Comparison of ENCODE assay signal across 21 cellular contexts in the genomic region with DNA sequence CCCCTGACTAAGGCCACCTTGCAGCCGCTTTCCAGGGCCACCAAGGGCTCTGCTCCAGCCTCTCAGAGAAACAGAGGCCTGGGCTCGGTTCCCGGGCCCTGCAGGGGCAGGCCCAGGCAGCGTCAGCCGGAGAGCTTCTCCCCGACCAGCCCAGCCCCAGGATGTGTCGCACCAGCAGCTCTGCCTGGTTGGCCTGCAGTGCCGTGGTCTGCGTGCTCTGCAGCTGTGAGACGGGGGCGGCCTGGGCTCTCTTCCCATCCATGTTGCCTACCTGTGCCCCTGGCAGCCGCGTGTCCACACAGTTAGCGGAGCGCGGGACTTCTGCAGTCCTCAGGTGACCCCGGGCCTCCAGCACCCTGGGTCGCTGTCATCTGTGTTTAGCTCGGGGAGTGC. TPM values are rescaled to one million over a fixed set of nuclear protein-coding genes. Genes with fewer than 3 reads are reported as not detected.
A peak's percentile ranks its signal among the peaks of the same experiment; 100 is the strongest.
DNase-seq lines count a peak whose midpoint lies in the region; ATAC-seq, FAIRE-seq and TF ChIP-seq lines count a peak whose summit lies in the region.
"Had no signal": no experiment of that assay in that cellular context is flagged by ENCODE, and none has a peak within 500 bp of the region (broad histone marks: within the 10 kb centered on the region; RNA-seq: fewer than 3 reads in every experiment).

No MANE protein-coding gene starts in this region.

- no peak for FAIRE-seq in keratinocyte (lab: Jason Lieb, UNC)
- FAIRE-seq: GM18507, H1 had no signal

- intact Hi-C loops in Right ventricle myocardium inferior (cut with DNase I) (loop anchor here (5.0 kb wide), 1 partner anchor 34 kb away; no protein-coding TSS in a partner anchor), ascending aorta (cut with DNase I) (no loop called here), testis (cut with DNase I; ENCODE audit: low total_unique reads) (no loop called here)

- H3K79me2 ChIP-seq in keratinocyte (ENCODE audit: control insufficient read depth, insufficient read depth, low read length) = peaks cover 35% of the 10 kb centered on the region

- TF ChIP-seq POLR2A in upper lobe of left lung (IDR thresholded peaks at IDR 0.05) (no peak), testis (IDR thresholded peaks at IDR 0.05) (no peak)

- TF ChIP-seq EP300 in upper lobe of left lung (IDR thresholded peaks at IDR 0.05) = no peak

- DNase-seq in Right ventricle myocardium inferior (ENCODE audit: missing footprints) = peak; percentile 64
- DNase-seq in right atrium auricular region (ENCODE audit: low spot score) = no peak
- peak; percentile 2 to 60 for DNase-seq in ascending aorta (ENCODE audit: low spot score in 2 of 2)
- no peak for DNase-seq in keratinocyte (ENCODE audit: low read depth, low spot score)
- peak; percentile 20 to 73 for DNase-seq in upper lobe of left lung
- no peak for DNase-seq in HFFc6
- no peak for DNase-seq in testis
- DNase-seq: activated CD4-positive, alpha-beta T cell treated with anti-CD3 and anti-CD28 coated beads, Interleukin-2, amount 50 U/mL, for 4 hours; activated T-cell treated with anti-CD3 and anti-CD28 coated beads, Interleukin-2, amount 50 U/mL, for 72 hours; CD4-positive, CD25-positive, alpha-beta regulatory T cell; DMS79; mesenchymal stem cell; NCI-H2029; NCI-H446 treated with DMSO at 0.1 percent for 48 hours; stimulated activated naive CD4-positive, alpha-beta T cell had no signal

- no peaks in the 10 kb centered on the region for H3K4me1 Mint-ChIP-seq in HFFc6 (ENCODE audit: low read depth)

- peak overlapping the region; percentile 22 for H3K4me2 ChIP-seq in keratinocyte (ENCODE audit: control insufficient read depth, extremely low read depth, insufficient read depth, low read depth, low read length)

- no peak overlapping the region for H3K9ac ChIP-seq in keratinocyte (ENCODE audit: control insufficient read depth, extremely low read depth, insufficient read depth, low read length)

- H3K4me1 ChIP-seq in right atrium auricular region (peaks cover 0 to 19% of the 10 kb centered on the region in 2 donors), ascending aorta (peaks cover 5 to 15% of the 10 kb centered on the region in 2 donors), keratinocyte (ENCODE audit: control insufficient read depth, extremely low read depth, insufficient read depth, low read length) (peaks cover 22% of the 10 kb centered on the region), upper lobe of left lung (peaks cover 8 to 29% (median 10%) of the 10 kb centered on the region in 4 donors), testis (peaks cover 7% of the 10 kb centered on the region)

- no peaks in the 10 kb centered on the region for H3K9me3 Mint-ChIP-seq in HFFc6
- H3K9me3 Mint-ChIP-seq: activated naive CD4-positive, alpha-beta T cell treated with anti-CD3 and anti-CD28 coated beads, Interleukin-2, amount 50 U/mL, for 72 hours; activated T-cell treated with anti-CD3 and anti-CD28 coated beads, Interleukin-2, amount 50 U/mL, for 72 hours; CD4-positive, CD25-positive, alpha-beta regulatory T cell had no signal

- dilution Hi-C loops in keratinocyte (cut with MboI; ENCODE audit: extremely low pct_ligation_motif_present, low sequenced_read_pairs) = no loop called here

- H4K20me1 ChIP-seq in keratinocyte (ENCODE audit: control insufficient read depth, extremely low read depth, insufficient read depth, low read length) = peaks cover 3% of the 10 kb centered on the region

- TF ChIP-seq CTCF in right atrium auricular region (IDR thresholded peaks at IDR 0.05) (no peak), ascending aorta (IDR thresholded peaks at IDR 0.05) (no peak), keratinocyte (optimal IDR thresholded peaks at IDR 0.05 in 1 of 3, IDR thresholded peaks at IDR 0.05 in 1 of 3, conservative IDR thresholded peaks at IDR 0.05 in 1 of 3; ENCODE audit: extremely low read depth in 1 of 3, insufficient read depth in 2 of 3, low read length in 3 of 3) (no peak), upper lobe of left lung (IDR thresholded peaks at IDR 0.05) (no peak), HFFc6 (IDR thresholded peaks at IDR 0.05) (no peak), testis (IDR thresholded peaks at IDR 0.05) (no peak)

- H3K27me3 ChIP-seq in right atrium auricular region = no peaks in the 10 kb centered on the region
- no peaks in the 10 kb centered on the region for H3K27me3 ChIP-seq in ascending aorta
- no peaks in the 10 kb centered on the region for H3K27me3 ChIP-seq in keratinocyte (ENCODE audit: control insufficient read depth, extremely low read depth, insufficient read depth, low read length)
- no peaks in the 10 kb centered on the region for H3K27me3 ChIP-seq in upper lobe of left lung
- no peaks in the 10 kb centered on the region for H3K27me3 ChIP-seq in testis
- H3K27me3 ChIP-seq: esophagus muscularis mucosa, tibial nerve had no signal

- H3K36me3 ChIP-seq in right atrium auricular region (peaks cover 23% of the 10 kb centered on the region), ascending aorta (peaks cover 37 to 49% of the 10 kb centered on the region in 2 donors), keratinocyte (ENCODE audit: control insufficient read depth in 2 of 2, extremely low read depth in 1 of 2, insufficient read depth in 2 of 2, low read length in 2 of 2) (peaks cover 0 to 11% of the 10 kb centered on the region in 2 experiments), upper lobe of left lung (peaks cover 3 to 71% (median 43%) of the 10 kb centered on the region in 4 donors), testis (ENCODE audit: low read depth, missing control alignments) (no peaks in the 10 kb centered on the region)

- no peak overlapping the region for H3K27ac ChIP-seq in right atrium auricular region
- H3K27ac ChIP-seq in ascending aorta = no peak overlapping the region
- H3K27ac ChIP-seq in keratinocyte (ENCODE audit: control insufficient read depth, insufficient read depth, low read length) = no peak overlapping the region
- H3K27ac ChIP-seq in upper lobe of left lung = no peak overlapping the region
- no peak overlapping the region for H3K27ac ChIP-seq in testis
- H3K27ac ChIP-seq: esophagus muscularis mucosa, tibial nerve had no signal

- WGBS in upper lobe of left lung, 2 donors = 68 to 79% methylated on average over 6 to 19 of the region's 19 CpGs
- WGBS in testis, 2 donors = 50 to 100% methylated on average over 1 to 19 of the region's 19 CpGs

- peaks cover 4% of the 10 kb centered on the region; the same call in 1 of the 2 replicates for H3K36me3 Mint-ChIP-seq in HFFc6 (ENCODE audit: low read depth)
- H3K36me3 Mint-ChIP-seq: activated naive CD4-positive, alpha-beta T cell treated with anti-CD3 and anti-CD28 coated beads, Interleukin-2, amount 50 U/mL, for 72 hours had no signal

- ATAC-seq in Right ventricle myocardium inferior (no peak), upper lobe of left lung (ENCODE audit: low FRiP score in 2 of 2) (no peak), GM18907 (IDR thresholded peaks at IDR 0.05; ENCODE audit: unreplicated experiment) (no peak)
- ATAC-seq: activated naive CD4-positive, alpha-beta T cell treated with anti-CD3 and anti-CD28 coated beads, Interleukin-2, amount 50 U/mL, for 72 hours; activated T-cell treated with anti-CD3 and anti-CD28 coated beads, Interleukin-2, amount 50 U/mL, for 72 hours had no signal

- H3K4me3 ChIP-seq in right atrium auricular region (no peak overlapping the region), ascending aorta (no peak overlapping the region), keratinocyte (ENCODE audit: control insufficient read depth in 2 of 3, extremely low read depth in 1 of 3, insufficient read depth in 2 of 3, low read depth in 1 of 3, low read length in 3 of 3) (no peak overlapping the region), upper lobe of left lung (no peak overlapping the region), testis (no peak overlapping the region)
- H3K4me3 ChIP-seq: esophagus muscularis mucosa, tibial nerve had no signal

- no peaks in the 10 kb centered on the region for H3K9me1 ChIP-seq in keratinocyte (ENCODE audit: control insufficient read depth, extremely low read depth, insufficient read depth, low read length)

- peaks cover 2% of the 10 kb centered on the region; the same call in 1 of the 2 replicates for H3K27me3 Mint-ChIP-seq in HFFc6 (ENCODE audit: insufficient read depth)
- H3K27me3 Mint-ChIP-seq: CD4-positive, CD25-positive, alpha-beta regulatory T cell had no signal

- no peak overlapping the region for H2AFZ ChIP-seq in keratinocyte (ENCODE audit: control insufficient read depth, low read length)

- no peak overlapping the region for H3K4me3 Mint-ChIP-seq in HFFc6
- H3K4me3 Mint-ChIP-seq: activated T-cell treated with anti-CD3 and anti-CD28 coated beads, Interleukin-2, amount 50 U/mL, for 72 hours had no signal

- H3K9me3 ChIP-seq in right atrium auricular region (no peaks in the 10 kb centered on the region), ascending aorta (no peaks in the 10 kb centered on the region), keratinocyte (ENCODE audit: control insufficient read depth, low read depth, low read length) (no peaks in the 10 kb centered on the region), upper lobe of left lung (no peaks in the 10 kb centered on the region), testis (no peaks in the 10 kb centered on the region)
- H3K9me3 ChIP-seq: esophagus muscularis mucosa, tibial nerve had no signal

- no peak overlapping the region for H3K27ac Mint-ChIP-seq in HFFc6
- H3K27ac Mint-ChIP-seq: activated T-cell treated with anti-CD3 and anti-CD28 coated beads, Interleukin-2, amount 50 U/mL, for 72 hours had no signal

RNA-seq across cellular contexts. Expression of a gene that starts 4.8 kb away (rescaled TPM):
- not detected for total RNA-seq in Right ventricle myocardium inferior
- not detected for total RNA-seq in right atrium auricular region
- not detected for total RNA-seq in ascending aorta
- not detected in 3 replicates for polyA plus RNA-seq in keratinocyte
- not detected for polyA plus RNA-seq in keratinocyte (2011; ENCODE audit: low read depth)
- not detected in 2 replicates for polyA plus RNA-seq in keratinocyte (2011; cell fraction: cytosol; rRNA removed)
- 0.09 TPM in 1 of 2 replicates, not detected in the other for polyA plus RNA-seq in keratinocyte (2011; cell fraction: nucleus; rRNA removed)
- 0.18 TPM in 1 of 2 replicates, not detected in the other for polyA plus RNA-seq in keratinocyte (2012; ENCODE audit: low replicate concordance)
- polyA minus RNA-seq in keratinocyte = not detected in 3 replicates
- not detected for polyA minus RNA-seq in keratinocyte (2011; cell fraction: cytosol; rRNA and poly(A)+ RNA removed)
- polyA minus RNA-seq in keratinocyte (2011; cell fraction: nucleus; rRNA and poly(A)+ RNA removed) = not detected in 2 replicates
- total RNA-seq in upper lobe of left lung = 10 to 100 TPM in 1 of 6 donors, 1 to 10 TPM in 5; 1.0 to 11.5 (median 3.1) TPM
- not detected for total RNA-seq in HFFc6 (2021; fragmentation: NEBNext Ultra II Directional; extraction: Animal tissue kit (Norgen Biotek cat#: 25700))
- 1 to 10 TPM; 3.2 to 6.7 TPM for total RNA-seq in testis
- 0.38 TPM for polyA plus RNA-seq in testis (ENCODE audit: insufficient read depth, low read depth, low replicate concordance)
- total RNA-seq: activated naive CD4-positive, alpha-beta T cell treated with anti-CD3 and anti-CD28 coated beads, Interleukin-2, amount 50 U/mL, for 72 hours; H1 had no signal
- polyA plus RNA-seq: H1 had no signal

RNA-seq across cellular contexts. Expression of a gene that starts 5.9 kb away (rescaled TPM):
- total RNA-seq in Right ventricle myocardium inferior (37.9 TPM), right atrium auricular region (10 to 100 TPM; 70.3 to 77.9 TPM), ascending aorta (182 TPM), upper lobe of left lung (10 to 100 TPM; 53.2 to 85.6 (median 60.5) TPM), testis (10 to 100 TPM; 81.5 to 90.8 TPM)
- polyA plus RNA-seq in keratinocyte (24.4 to 39.4 TPM (median 34.9 TPM) in 3 replicates), testis (ENCODE audit: insufficient read depth, low read depth, low replicate concordance) (49.8 TPM)
- 6.6 TPM for polyA plus RNA-seq in keratinocyte (2011; ENCODE audit: low read depth)
- polyA plus RNA-seq in keratinocyte (2011; cell fraction: cytosol; rRNA removed) = 16.3 and 54.8 TPM in 2 replicates
- 21.8 and 32.0 TPM in 2 replicates for polyA plus RNA-seq in keratinocyte (2011; cell fraction: nucleus; rRNA removed)
- polyA plus RNA-seq in keratinocyte (2012; ENCODE audit: low replicate concordance) = 27.1 and 51.8 TPM in 2 replicates
- 8.4 to 11.7 TPM (median 9.0 TPM) in 3 replicates for polyA minus RNA-seq in keratinocyte
- polyA minus RNA-seq in keratinocyte (2011; cell fraction: cytosol; rRNA and poly(A)+ RNA removed) = 63.9 TPM
- polyA minus RNA-seq in keratinocyte (2011; cell fraction: nucleus; rRNA and poly(A)+ RNA removed) = 12.7 and 16.4 TPM in 2 replicates
- total RNA-seq in HFFc6 (2021; fragmentation: NEBNext Ultra II Directional; extraction: Animal tissue kit (Norgen Biotek cat#: 25700)) = 10 to 100 TPM; 41.5 to 53.8 (median 43.5) TPM

RNA-seq across cellular contexts. Expression of a gene that starts 6.3 kb away (rescaled TPM):
- total RNA-seq in Right ventricle myocardium inferior = 36.1 TPM
- total RNA-seq in right atrium auricular region = 10 to 100 TPM; 41.9 to 49.0 TPM
- 159 TPM for total RNA-seq in ascending aorta
- 9.5 to 18.3 TPM (median 12.2 TPM) in 3 replicates for polyA plus RNA-seq in keratinocyte
- polyA plus RNA-seq in keratinocyte (2011; ENCODE audit: low read depth) = 14.0 TPM
- polyA plus RNA-seq in keratinocyte (2011; cell fraction: cytosol; rRNA removed) = 6.7 and 15.3 TPM in 2 replicates
- polyA plus RNA-seq in keratinocyte (2011; cell fraction: nucleus; rRNA removed) = 33.8 and 41.5 TPM in 2 replicates
- 12.3 and 31.5 TPM in 2 replicates for polyA plus RNA-seq in keratinocyte (2012; ENCODE audit: low replicate concordance)
- 3.7 to 8.5 TPM (median 6.6 TPM) in 3 replicates for polyA minus RNA-seq in keratinocyte
- polyA minus RNA-seq in keratinocyte (2011; cell fraction: cytosol; rRNA and poly(A)+ RNA removed) = 17.8 TPM
- 6.1 and 9.4 TPM in 2 replicates for polyA minus RNA-seq in keratinocyte (2011; cell fraction: nucleus; rRNA and poly(A)+ RNA removed)
- 100 to 1,000 TPM in 2 of 6 donors, 10 to 100 TPM in 4; 46.2 to 234 (median 64.4) TPM for total RNA-seq in upper lobe of left lung
- 10 to 100 TPM; 12.3 to 15.8 (median 13.9) TPM for total RNA-seq in HFFc6 (2021; fragmentation: NEBNext Ultra II Directional; extraction: Animal tissue kit (Norgen Biotek cat#: 25700))
- total RNA-seq in testis = 100 to 1,000 TPM; 111 to 114 TPM
- 43.8 TPM for polyA plus RNA-seq in testis (ENCODE audit: insufficient read depth, low read depth, low replicate concordance)

RNA-seq across cellular contexts. Expression of a gene that starts 15.8 kb away (rescaled TPM):
- 80.8 TPM for total RNA-seq in Right ventricle myocardium inferior
- total RNA-seq in right atrium auricular region = 10 to 100 TPM; 58.8 to 77.9 TPM
- total RNA-seq in ascending aorta = 170 TPM
- 62.9 to 74.3 TPM (median 68.0 TPM) in 3 replicates for polyA plus RNA-seq in keratinocyte
- 53.0 TPM for polyA plus RNA-seq in keratinocyte (2011; ENCODE audit: low read depth)
- 39.4 and 75.2 TPM in 2 replicates for polyA plus RNA-seq in keratinocyte (2011; cell fraction: cytosol; rRNA removed)
- 30.1 and 35.3 TPM in 2 replicates for polyA plus RNA-seq in keratinocyte (2011; cell fraction: nucleus; rRNA removed)
- 58.2 and 99.4 TPM in 2 replicates for polyA plus RNA-seq in keratinocyte (2012; ENCODE audit: low replicate concordance)
- polyA minus RNA-seq in keratinocyte = 16.9 to 21.9 TPM (median 17.0 TPM) in 3 replicates
- polyA minus RNA-seq in keratinocyte (2011; cell fraction: cytosol; rRNA and poly(A)+ RNA removed) = 75.8 TPM
- 11.4 and 12.8 TPM in 2 replicates for polyA minus RNA-seq in keratinocyte (2011; cell fraction: nucleus; rRNA and poly(A)+ RNA removed)
- total RNA-seq in upper lobe of left lung = 10 to 100 TPM; 49.2 to 91.7 (median 69.8) TPM
- total RNA-seq in HFFc6 (2021; fragmentation: NEBNext Ultra II Directional; extraction: Animal tissue kit (Norgen Biotek cat#: 25700)) = 100 to 1,000 TPM; 122 to 161 (median 132) TPM
- total RNA-seq in testis = 10 to 100 TPM; 66.5 to 81.6 TPM
- 49.2 TPM for polyA plus RNA-seq in testis (ENCODE audit: insufficient read depth, low read depth, low replicate concordance)

RNA-seq across cellular contexts. Expression of a gene that starts 16.1 kb away (rescaled TPM):
- total RNA-seq in Right ventricle myocardium inferior (8.2 TPM), right atrium auricular region (1 to 10 TPM; 3.5 to 5.0 TPM), ascending aorta (25.3 TPM), upper lobe of left lung (10 to 100 TPM; 10.8 to 87.0 (median 21.5) TPM), testis (10 to 100 TPM; 20.3 to 34.2 TPM)
- polyA plus RNA-seq in keratinocyte (6.3 to 19.3 TPM (median 7.6 TPM) in 3 replicates), testis (ENCODE audit: insufficient read depth, low read depth, low replicate concordance) (12.5 TPM)
- polyA plus RNA-seq in keratinocyte (2011; ENCODE audit: low read depth) = 1.2 TPM
- polyA plus RNA-seq in keratinocyte (2011; cell fraction: cytosol; rRNA removed) = 3.6 and 6.8 TPM in 2 replicates
- 51.2 and 73.5 TPM in 2 replicates for polyA plus RNA-seq in keratinocyte (2011; cell fraction: nucleus; rRNA removed)
- 3.9 and 6.8 TPM in 2 replicates for polyA plus RNA-seq in keratinocyte (2012; ENCODE audit: low replicate concordance)
- polyA minus RNA-seq in keratinocyte = 4.5 to 6.7 TPM (median 5.7 TPM) in 3 replicates
- 11.9 TPM for polyA minus RNA-seq in keratinocyte (2011; cell fraction: cytosol; rRNA and poly(A)+ RNA removed)
- 22.3 and 23.7 TPM in 2 replicates for polyA minus RNA-seq in keratinocyte (2011; cell fraction: nucleus; rRNA and poly(A)+ RNA removed)
- total RNA-seq in HFFc6 (2021; fragmentation: NEBNext Ultra II Directional; extraction: Animal tissue kit (Norgen Biotek cat#: 25700)) = 10 to 100 TPM; 11.4 to 16.1 (median 12.3) TPM

Comparison
In these comparisons a context has a peak if more than half of its experiments do, and no peak if none do; other contexts are left out.
1. DNase-seq: peak in Right ventricle myocardium inferior (single experiment), ascending aorta (2 of 2) and upper lobe of left lung (2 of 2); none in right atrium auricular region (single experiment), keratinocyte (single experiment), HFFc6 (single experiment) and testis (single experiment).